15 cellular contexts compared by ENCODE assay signal in the genomic region with DNA sequence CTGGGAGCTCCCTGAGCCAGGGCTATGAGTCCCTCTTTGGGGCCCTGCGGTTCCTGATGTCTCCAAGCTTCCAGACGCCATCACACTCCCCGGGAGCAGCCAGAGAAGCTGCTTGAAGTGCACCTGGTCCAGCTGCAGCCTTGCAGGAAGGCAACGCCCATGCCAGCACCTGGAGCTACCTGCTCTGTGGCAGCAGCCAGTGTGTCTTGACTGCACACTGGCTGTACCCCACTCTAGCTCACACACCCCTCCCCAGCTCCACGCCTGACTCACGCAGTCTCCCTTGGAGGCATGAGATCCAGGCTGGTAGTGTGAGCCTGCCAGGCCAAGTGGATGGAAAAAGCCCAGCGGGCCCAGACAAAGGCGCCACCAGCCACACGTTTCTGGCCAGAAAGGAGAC.
DNase-seq lines count a peak whose midpoint lies in the region; ATAC-seq, FAIRE-seq and TF ChIP-seq lines count a peak whose summit lies in the region.
"Had no signal": no experiment of that assay in that cellular context is flagged by ENCODE, and none has a peak within 500 bp of the region (broad histone marks: within the 10 kb centered on the region; RNA-seq: fewer than 3 reads in every experiment).

No MANE protein-coding gene starts in this region.

- H3K4me3 ChIP-seq in keratinocyte (ENCODE audit: control insufficient read depth in 2 of 3, extremely low read depth in 1 of 3, insufficient read depth in 2 of 3, low read depth in 1 of 3, low read length in 3 of 3): no peak overlapping the region
- H3K4me3 ChIP-seq: SJSA1 had no signal

- no peaks in the 10 kb centered on the region for H3K9me3 Mint-ChIP-seq in stimulated activated effector memory CD8-positive, alpha-beta T cell treated with anti-CD3 and anti-CD28 coated beads, Interleukin-12 subunit alpha, Interleukin-12 subunit beta, amount 100 ng/mL, for 72 hours
- no peaks in the 10 kb centered on the region for H3K9me3 Mint-ChIP-seq in endothelial cell (ENCODE audit: unreplicated experiment)

- peak overlapping the region; percentile 26; the same call in 1 of the 2 replicates for H3K27ac ChIP-seq in RWPE1
- H3K27ac ChIP-seq in keratinocyte (ENCODE audit: control insufficient read depth, insufficient read depth, low read length): no peak overlapping the region
- H3K27ac ChIP-seq: BLaER1 treated with 17β-estradiol and CSF1 and Interleukin-3, amounts not matched to agents 10 nM and 100 nM; SJSA1 had no signal

- no peak overlapping the region for H3K4me3 Mint-ChIP-seq in stimulated activated effector memory CD8-positive, alpha-beta T cell treated with anti-CD3 and anti-CD28 coated beads, Interleukin-12 subunit alpha, Interleukin-12 subunit beta, amount 100 ng/mL, for 72 hours
- no peak overlapping the region for H3K4me3 Mint-ChIP-seq in endothelial cell (ENCODE audit: unreplicated experiment)

- dilution Hi-C loops in keratinocyte (cut with MboI; ENCODE audit: extremely low pct_ligation_motif_present, low sequenced_read_pairs): no loop called here

- H3K4me2 ChIP-seq in keratinocyte (ENCODE audit: control insufficient read depth, extremely low read depth, insufficient read depth, low read depth, low read length): no peak overlapping the region
- H3K4me2 ChIP-seq: BLaER1 treated with 17β-estradiol and CSF1 and Interleukin-3, amounts not matched to agents 10 nM and 100 nM had no signal

- peaks cover 2% of the 10 kb centered on the region for H3K4me1 ChIP-seq in keratinocyte (ENCODE audit: control insufficient read depth, extremely low read depth, insufficient read depth, low read length)
- H3K4me1 ChIP-seq: SJSA1 had no signal

- peaks cover 26% of the 10 kb centered on the region for H3K36me3 Mint-ChIP-seq in stimulated activated effector memory CD8-positive, alpha-beta T cell treated with anti-CD3 and anti-CD28 coated beads, Interleukin-12 subunit alpha, Interleukin-12 subunit beta, amount 100 ng/mL, for 72 hours
- peaks cover 13% of the 10 kb centered on the region for H3K36me3 Mint-ChIP-seq in endothelial cell (ENCODE audit: low read depth, unreplicated experiment)

- H3K27ac Mint-ChIP-seq in stimulated activated effector memory CD8-positive, alpha-beta T cell treated with anti-CD3 and anti-CD28 coated beads, Interleukin-12 subunit alpha, Interleukin-12 subunit beta, amount 100 ng/mL, for 72 hours: peak overlapping the region; percentile 50
- no peak overlapping the region for H3K27ac Mint-ChIP-seq in endothelial cell (ENCODE audit: unreplicated experiment)

- no peak overlapping the region for H3K9ac ChIP-seq in keratinocyte (ENCODE audit: control insufficient read depth, extremely low read depth, insufficient read depth, low read length)
- H3K9ac ChIP-seq: BLaER1 treated with 17β-estradiol and CSF1 and Interleukin-3, amounts not matched to agents 10 nM and 100 nM had no signal

- H2AFZ ChIP-seq in keratinocyte (ENCODE audit: control insufficient read depth, low read length): no peak overlapping the region

- H3K9me1 ChIP-seq in keratinocyte (ENCODE audit: control insufficient read depth, extremely low read depth, insufficient read depth, low read length): no peaks in the 10 kb centered on the region

- H3K9me3 ChIP-seq in keratinocyte (ENCODE audit: control insufficient read depth, low read depth, low read length): no peaks in the 10 kb centered on the region
- H3K9me3 ChIP-seq: SJSA1 had no signal

- ATAC-seq in stimulated activated effector memory CD8-positive, alpha-beta T cell treated with anti-CD3 and anti-CD28 coated beads, Interleukin-12 subunit alpha, Interleukin-12 subunit beta, amount 100 ng/mL, for 72 hours: no peak

- FAIRE-seq in keratinocyte (lab: Jason Lieb, UNC): no peak

- H3K4me1 Mint-ChIP-seq in stimulated activated effector memory CD8-positive, alpha-beta T cell treated with anti-CD3 and anti-CD28 coated beads, Interleukin-12 subunit alpha, Interleukin-12 subunit beta, amount 100 ng/mL, for 72 hours: peaks cover 15% of the 10 kb centered on the region
- peaks cover 7% of the 10 kb centered on the region for H3K4me1 Mint-ChIP-seq in endothelial cell (ENCODE audit: unreplicated experiment)

- H3K79me2 ChIP-seq in keratinocyte (ENCODE audit: control insufficient read depth, insufficient read depth, low read length): peaks cover 18% of the 10 kb centered on the region

- in situ Hi-C loops in KBM-7 (cut with MboI; ENCODE audit: low pct_unique_long_range_greater_than_20kb, low sequenced_read_pairs): no loop called here

- CTCF ChIA-PET in RWPE1 (lab: Yijun Ruan, JAX): interaction anchor here (0.5 kb wide), 1 partner anchor 14 kb away, joined by 3 read pairs; no protein-coding TSS in a partner anchor

- POLR2A ChIA-PET in RWPE1 (lab: Yijun Ruan, JAX; ENCODE audit: low non-redundant PET): no interaction called here

- peaks cover 6% of the 10 kb centered on the region for H4K20me1 ChIP-seq in keratinocyte (ENCODE audit: control insufficient read depth, extremely low read depth, insufficient read depth, low read length)

- peak; percentile 24 for DNase-seq in NCI-H748 (lab: John Stamatoyannopoulos, UW; ENCODE audit: unreplicated experiment)
- DNase-seq in NCI-H748 treated with DMSO at 0.1 percent for 48 hours (lab: John Stamatoyannopoulos, UW): no peak
- DNase-seq in RWPE1 (ENCODE audit: low spot score): no peak
- peak; percentile 5 for DNase-seq in keratinocyte (ENCODE audit: low read depth, low spot score)
- no peak for DNase-seq in stimulated activated effector memory CD8-positive, alpha-beta T cell treated with anti-CD3 and anti-CD28 coated beads, Interleukin-12 subunit alpha, Interleukin-12 subunit beta, amount 100 ng/mL, for 72 hours (ENCODE audit: low spot score in 2 of 2)
- DNase-seq in KBM-7: no peak
- DNase-seq in endothelial cell (ENCODE audit: low spot score): no peak
- no peak for DNase-seq in NOMO-1 (lab: John Stamatoyannopoulos, UW; ENCODE audit: unreplicated experiment in 2 of 2)
- DNase-seq: 8988T, DMS 273 treated with DMSO at 0.1 percent for 48 hours, NCI-H1436 treated with DMSO at 0.1 percent for 48 hours, NCI-H2107, NCI-H446 had no signal

- H3K27me3 ChIP-seq in keratinocyte (ENCODE audit: control insufficient read depth, extremely low read depth, insufficient read depth, low read length): no peaks in the 10 kb centered on the region
- H3K27me3 ChIP-seq: BLaER1 treated with 17β-estradiol and CSF1 and Interleukin-3, amounts not matched to agents 10 nM and 100 nM; SJSA1 had no signal

- peaks cover 3% of the 10 kb centered on the region for H3K27me3 Mint-ChIP-seq in endothelial cell (ENCODE audit: unreplicated experiment)

- peaks cover 0 to 1% of the 10 kb centered on the region in 2 experiments for H3K36me3 ChIP-seq in keratinocyte (ENCODE audit: control insufficient read depth in 2 of 2, extremely low read depth in 1 of 2, insufficient read depth in 2 of 2, low read length in 2 of 2)

- no peak for TF ChIP-seq CTCF in RWPE1 (conservative IDR thresholded peaks at IDR 0.05; ENCODE audit: low read depth)
- TF ChIP-seq CTCF in keratinocyte (optimal IDR thresholded peaks at IDR 0.05 in 1 of 3, IDR thresholded peaks at IDR 0.05 in 1 of 3, conservative IDR thresholded peaks at IDR 0.05 in 1 of 3; ENCODE audit: extremely low read depth in 1 of 3, insufficient read depth in 2 of 3, low read length in 3 of 3): no peak
- TF ChIP-seq CTCF in endothelial cell (IDR thresholded peaks at IDR 0.05; ENCODE audit: unreplicated experiment): no peak

Comparison
In these comparisons a context has a peak if more than half of its experiments do, and no peak if none do; other contexts are left out.
1. DNase-seq: peak in NCI-H748 (single experiment) and keratinocyte (single experiment); none in NCI-H748 treated with DMSO at 0.1 percent for 48 hours (single experiment), RWPE1 (single experiment), stimulated activated effector memory CD8-positive, alpha-beta T cell treated with anti-CD3 and anti-CD28 coated beads, Interleukin-12 subunit alpha, Interleukin-12 subunit beta, amount 100 ng/mL, for 72 hours (0 of 2), KBM-7 (single experiment), endothelial cell (single experiment) and NOMO-1 (0 of 2).